ENCODE assay signal across 11 cellular contexts in genomic region chr17:8224891-8225812, GRCh38. TPM values are rescaled to one million over a fixed set of nuclear protein-coding genes. Genes with fewer than 3 reads are reported as not detected.
DNase-seq lines count a peak whose midpoint lies in the region; ATAC-seq, FAIRE-seq and TF ChIP-seq lines count a peak whose summit lies in the region.
"Had no signal": no experiment of that assay in that cellular context is flagged by ENCODE, and none has a peak within 500 bp of the region (broad histone marks: within the 10 kb centered on the region; RNA-seq: fewer than 3 reads in every experiment).

No MANE protein-coding gene starts in this region.

- H4K20me1 ChIP-seq in HepG2 (ENCODE audit: insufficient read depth, low read length) = peaks cover 4% of the 10 kb centered on the region; the same call in 1 of the 2 replicates

- H3K79me2 ChIP-seq in HepG2 (ENCODE audit: insufficient read depth, low read length) = no peaks in the 10 kb centered on the region

- H2AFZ ChIP-seq in HepG2 (ENCODE audit: low read length) = no peak overlapping the region

- H3K4me3 ChIP-seq in HepG2 (replicated peaks in 1 of 3; ENCODE audit: insufficient read depth in 1 of 3, low read depth in 2 of 3, low read length in 3 of 3) = no peak overlapping the region
- H3K4me3 ChIP-seq in right lobe of liver = no peak overlapping the region
- H3K4me3 ChIP-seq in prostate gland = no peak overlapping the region

- no peaks in the 10 kb centered on the region for H3K27me3 Mint-ChIP-seq in activated T-helper 17 cell treated with anti-CD3 and anti-CD28 coated beads, Interleukin-2, amount 50 U/mL, for 72 hours
- H3K27me3 Mint-ChIP-seq in memory B cell = no peaks in the 10 kb centered on the region

- DNase-seq in HepG2 (ENCODE audit: low spot score) (no peak), right lobe of liver (no peak), memory B cell (ENCODE audit: low spot score in 2 of 2) (no peak), prostate gland (ENCODE audit: low spot score) (no peak), GF-D8 (lab: John Stamatoyannopoulos, UW) (no peak), NCI-H146 treated with DMSO at 0.1 percent for 48 hours (lab: John Stamatoyannopoulos, UW; ENCODE audit: unreplicated experiment) (no peak)
- DNase-seq: NCI-H1436 treated with DMSO at 0.1 percent for 48 hours, SHP77 treated with DMSO at 0.1 percent for 48 hours had no signal

- in situ Hi-C loops in HepG2 (cut with HindIII; ENCODE audit: extremely low pct_ligation_motif_present, low pct_unique_long_range_greater_than_20kb) = loop anchor here (5.0 kb wide), 2 partner anchors 38 to 77 kb away; no protein-coding TSS in a partner anchor

- peak overlapping the region; percentile 98 for H3K27ac Mint-ChIP-seq in activated T-helper 17 cell treated with anti-CD3 and anti-CD28 coated beads, Interleukin-2, amount 50 U/mL, for 72 hours
- peak overlapping the region; percentile 100 for H3K27ac Mint-ChIP-seq in memory B cell

- H3K27ac ChIP-seq in HepG2 (ENCODE audit: extremely low read length, insufficient read depth, low read length) = no peak overlapping the region
- H3K27ac ChIP-seq in right lobe of liver = no peak overlapping the region
- no peak overlapping the region for H3K27ac ChIP-seq in prostate gland

- no peak for FAIRE-seq in HepG2 (lab: Jason Lieb, UNC)

- TF ChIP-seq POLR2A in HepG2 (IDR thresholded peaks at IDR 0.05; ENCODE audit: insufficient read depth in 1 of 2, low read depth in 2 of 2, low read length in 2 of 2) (peak in 1 of 2 experiments; percentile 33; a peak in 1 of 4 replicates), right lobe of liver (IDR thresholded peaks at IDR 0.05) (no peak), prostate gland (IDR thresholded peaks at IDR 0.05) (no peak)

- intact Hi-C loops in HepG2 (cut with micrococcal nuclease; ENCODE audit: unreplicated experiment) = loop anchor here (5.0 kb wide), 1 partner anchor 152 kb away; the partner anchor contains the start of gene KRABD2
- intact Hi-C loops in right lobe of liver (cut with DNase I) = no loop called here
- intact Hi-C loops in prostate gland (cut with DNase I) = loop anchor here (5.0 kb wide), 1 partner anchor 72 kb away; the partner anchor contains the start of gene SLC25A35

- peaks cover 3% of the 10 kb centered on the region for H3K9me3 Mint-ChIP-seq in activated T-helper 17 cell treated with anti-CD3 and anti-CD28 coated beads, Interleukin-2, amount 50 U/mL, for 72 hours
- H3K9me3 Mint-ChIP-seq in memory B cell = no peaks in the 10 kb centered on the region

- no peaks in the 10 kb centered on the region; a peak in 1 of 5 replicates for H3K27me3 ChIP-seq in HepG2 (ENCODE audit: control insufficient read depth in 1 of 2, insufficient read depth in 2 of 2, low read length in 2 of 2)
- no peaks in the 10 kb centered on the region for H3K27me3 ChIP-seq in right lobe of liver
- H3K27me3 ChIP-seq in prostate gland (replicated peaks; ENCODE audit: insufficient read depth) = no peaks in the 10 kb centered on the region

- H3K4me2 ChIP-seq in HepG2 (ENCODE audit: low read depth, low read length) = no peak overlapping the region

- no peak for TF ChIP-seq CTCF in HepG2 (CRISPR knock-in tag; IDR thresholded peaks at IDR 0.05)
- no peak for TF ChIP-seq CTCF in right lobe of liver (IDR thresholded peaks at IDR 0.05)
- TF ChIP-seq CTCF in prostate gland (IDR thresholded peaks at IDR 0.05) = no peak

- H3K4me1 ChIP-seq in HepG2 (ENCODE audit: insufficient read depth, low read length) (peaks cover 10% of the 10 kb centered on the region), right lobe of liver (peaks cover 0 to 11% (median 3%) of the 10 kb centered on the region in 4 donors), prostate gland (replicated peaks) (peaks cover 9% of the 10 kb centered on the region)

- ATAC-seq in HepG2 = no peak
- no peak for ATAC-seq in right lobe of liver
- no peak for ATAC-seq in activated T-helper 17 cell treated with anti-CD3 and anti-CD28 coated beads, Interleukin-2, amount 50 U/mL, for 72 hours (replicated peaks)
- ATAC-seq in memory B cell (ENCODE audit: low read depth) = no peak
- ATAC-seq in HG02571 (IDR thresholded peaks at IDR 0.05; ENCODE audit: unreplicated experiment) = no peak
- ATAC-seq: esophagus mucosa had no signal

- H3K4me3 Mint-ChIP-seq in activated T-helper 17 cell treated with anti-CD3 and anti-CD28 coated beads, Interleukin-2, amount 50 U/mL, for 72 hours = peak overlapping the region; percentile 85
- peak overlapping the region; percentile 39 for H3K4me3 Mint-ChIP-seq in memory B cell

- TF ChIP-seq EP300 in HepG2 (IDR thresholded peaks at IDR 0.05; ENCODE audit: low read depth in 2 of 2, low read length in 2 of 2) (no peak), HepG2 (CRISPR knock-in tag; IDR thresholded peaks at IDR 0.05; ENCODE audit: borderline replicate concordance) (no peak)

- peaks cover 15 to 31% of the 10 kb centered on the region in 2 experiments; a peak in 4 of 5 replicates for H3K36me3 ChIP-seq in HepG2 (replicated peaks in 1 of 2; ENCODE audit: control insufficient read depth in 1 of 2, insufficient read depth in 2 of 2, low read length in 2 of 2)
- peaks cover 2 to 27% (median 16%) of the 10 kb centered on the region in 4 donors for H3K36me3 ChIP-seq in right lobe of liver
- peaks cover 9 to 15% of the 10 kb centered on the region in 2 donors for H3K36me3 ChIP-seq in prostate gland

- H3K9ac ChIP-seq in HepG2 (ENCODE audit: insufficient read depth, low read depth, low read length) = no peak overlapping the region

- WGBS in HepG2 (ENCODE audit: low lambda C conversion rate) = 94% methylated on average over 24 of the region's 26 CpGs
- WGBS in right lobe of liver (ENCODE audit: insufficient coverage, low coverage, low lambda C conversion rate, missing lambda C conversion rate) = 86% methylated on average over 17 of the region's 26 CpGs
- WGBS in prostate gland = 91% methylated on average over 26 of the region's 26 CpGs

- POLR2A ChIA-PET in HepG2 (lab: Yijun Ruan, JAX) = interaction anchor here (1.5 to 7.7 kb wide), 5 partner anchors 10 to 70 kb away, joined by 3 to 111 read pairs (median 89); partner anchors contain the start of genes AURKB, BORCS6, CTC1 and PFAS

- no TSS peak for BruUV-seq in HepG2 (replicated peaks; lab: Mats Ljungman, UMichigan)

- peaks cover 73% of the 10 kb centered on the region for H3K36me3 Mint-ChIP-seq in activated T-helper 17 cell treated with anti-CD3 and anti-CD28 coated beads, Interleukin-2, amount 50 U/mL, for 72 hours (ENCODE audit: low read depth)
- peaks cover 27% of the 10 kb centered on the region for H3K36me3 Mint-ChIP-seq in memory B cell

- peaks cover 34% of the 10 kb centered on the region for H3K4me1 Mint-ChIP-seq in activated T-helper 17 cell treated with anti-CD3 and anti-CD28 coated beads, Interleukin-2, amount 50 U/mL, for 72 hours
- H3K4me1 Mint-ChIP-seq in memory B cell = peaks cover 46% of the 10 kb centered on the region

- CTCF ChIA-PET in HepG2 (lab: Yijun Ruan, JAX; ENCODE audit: low intra/inter-chr PET ratio, low total read pairs) = no interaction called here

- no peak for TF ChIP-seq RAD21 in HepG2 (CRISPR knock-in tag; IDR thresholded peaks at IDR 0.05)

- H3K9me3 ChIP-seq in HepG2 (ENCODE audit: low read length) = no peaks in the 10 kb centered on the region
- H3K9me3 ChIP-seq in right lobe of liver = no peaks in the 10 kb centered on the region
- H3K9me3 ChIP-seq in prostate gland = no peaks in the 10 kb centered on the region

RNA-seq across cellular contexts. Expression of gene AURKB, which starts 14.8 kb away (rescaled TPM):
- 67.7 and 75.3 TPM in 2 replicates for total RNA-seq in HepG2 (2016; rRNA removed; fragmentation: Illumina TruSeq; extraction: Trizol)
- 35.3 and 36.5 TPM in 2 replicates for total RNA-seq in HepG2 (2016; cell fraction: cytosol; rRNA removed; fragmentation: Illumina TruSeq; extraction: Trizol; ENCODE audit: low read depth)
- total RNA-seq in HepG2 (2016; cell fraction: insoluble cytoplasmic fraction; rRNA removed; fragmentation: Illumina TruSeq; extraction: Trizol) = 56.7 and 73.3 TPM in 2 replicates
- total RNA-seq in HepG2 (2016; cell fraction: membrane; rRNA removed; fragmentation: Illumina TruSeq; extraction: Trizol) = 32.1 and 37.8 TPM in 2 replicates
- total RNA-seq in HepG2 (2016; cell fraction: nucleus; rRNA removed; fragmentation: Illumina TruSeq; extraction: Trizol) = 41.9 and 49.2 TPM in 2 replicates
- polyA plus RNA-seq in HepG2 (2011; rRNA removed) = 21.8 and 29.5 TPM in 2 replicates
- polyA plus RNA-seq in HepG2 (2011; cell fraction: cytosol; rRNA removed) = 13.9 and 23.3 TPM in 2 replicates
- polyA plus RNA-seq in HepG2 (2011; cell fraction: nucleus; rRNA removed) = 85.7 and 130 TPM in 2 replicates
- 28.3 and 50.5 TPM in 2 replicates for polyA plus RNA-seq in HepG2 (2012)
- 34.3 and 37.3 TPM in 2 replicates for polyA plus RNA-seq in HepG2 (2016; cell fraction: cytosol; fragmentation: Illumina TruSeq; extraction: Trizol; ENCODE audit: low read depth)
- polyA plus RNA-seq in HepG2 (2016; cell fraction: insoluble cytoplasmic fraction; fragmentation: Illumina TruSeq; extraction: Trizol; ENCODE audit: low read depth) = 64.2 and 89.6 TPM in 2 replicates
- 33.8 and 35.0 TPM in 2 replicates for polyA plus RNA-seq in HepG2 (2016; cell fraction: membrane; fragmentation: Illumina TruSeq; extraction: Trizol; ENCODE audit: low read depth)
- 113 and 123 TPM in 2 replicates for polyA plus RNA-seq in HepG2 (2016; cell fraction: nucleus; fragmentation: Illumina TruSeq; extraction: Trizol; ENCODE audit: insufficient read depth, low read depth)
- polyA minus RNA-seq in HepG2 (2011; rRNA and poly(A)+ RNA removed; ENCODE audit: low replicate concordance) = 58.9 and 154 TPM in 2 replicates
- 9.3 and 12.4 TPM in 2 replicates for polyA minus RNA-seq in HepG2 (2011; cell fraction: cytosol; rRNA and poly(A)+ RNA removed)
- polyA minus RNA-seq in HepG2 (2011; cell fraction: nucleus; rRNA and poly(A)+ RNA removed) = 39.9 and 62.1 TPM in 2 replicates
- total RNA-seq in right lobe of liver = 1 to 10 TPM in 4 of 6 experiments, under 1 TPM in 2; 0.26 to 3.9 (median 1.5) TPM
- 100 to 1,000 TPM; 158 to 161 TPM for total RNA-seq in activated T-helper 17 cell treated with anti-CD3 and anti-CD28 coated beads, Interleukin-2, amount 50 U/mL, for 72 hours
- 1 to 10 TPM; 2.1 to 6.6 TPM for total RNA-seq in prostate gland

RNA-seq across cellular contexts. Expression of gene CTC1, which starts 22.7 kb away (rescaled TPM):
- 5.4 and 7.2 TPM in 2 replicates for total RNA-seq in HepG2 (2016; rRNA removed; fragmentation: Illumina TruSeq; extraction: Trizol)
- 1.7 and 2.9 TPM in 2 replicates for total RNA-seq in HepG2 (2016; cell fraction: cytosol; rRNA removed; fragmentation: Illumina TruSeq; extraction: Trizol; ENCODE audit: low read depth)
- total RNA-seq in HepG2 (2016; cell fraction: insoluble cytoplasmic fraction; rRNA removed; fragmentation: Illumina TruSeq; extraction: Trizol) = 4.3 and 7.4 TPM in 2 replicates
- 1.3 and 3.2 TPM in 2 replicates for total RNA-seq in HepG2 (2016; cell fraction: membrane; rRNA removed; fragmentation: Illumina TruSeq; extraction: Trizol)
- 12.4 and 13.3 TPM in 2 replicates for total RNA-seq in HepG2 (2016; cell fraction: nucleus; rRNA removed; fragmentation: Illumina TruSeq; extraction: Trizol)
- 18.9 and 22.0 TPM in 2 replicates for polyA plus RNA-seq in HepG2 (2011; rRNA removed)
- polyA plus RNA-seq in HepG2 (2011; cell fraction: cytosol; rRNA removed) = 4.5 and 5.5 TPM in 2 replicates
- 144 and 158 TPM in 2 replicates for polyA plus RNA-seq in HepG2 (2011; cell fraction: nucleus; rRNA removed)
- 18.5 and 21.5 TPM in 2 replicates for polyA plus RNA-seq in HepG2 (2012)
- 0.61 and 0.67 TPM in 2 replicates for polyA plus RNA-seq in HepG2 (2016; cell fraction: cytosol; fragmentation: Illumina TruSeq; extraction: Trizol; ENCODE audit: low read depth)
- 5.3 and 5.5 TPM in 2 replicates for polyA plus RNA-seq in HepG2 (2016; cell fraction: insoluble cytoplasmic fraction; fragmentation: Illumina TruSeq; extraction: Trizol; ENCODE audit: low read depth)
- 0.97 and 1.4 TPM in 2 replicates for polyA plus RNA-seq in HepG2 (2016; cell fraction: membrane; fragmentation: Illumina TruSeq; extraction: Trizol; ENCODE audit: low read depth)
- polyA plus RNA-seq in HepG2 (2016; cell fraction: nucleus; fragmentation: Illumina TruSeq; extraction: Trizol; ENCODE audit: insufficient read depth, low read depth) = 46.8 and 52.7 TPM in 2 replicates
- 24.4 and 39.3 TPM in 2 replicates for polyA minus RNA-seq in HepG2 (2011; rRNA and poly(A)+ RNA removed; ENCODE audit: low replicate concordance)
- polyA minus RNA-seq in HepG2 (2011; cell fraction: cytosol; rRNA and poly(A)+ RNA removed) = 4.7 and 6.2 TPM in 2 replicates
- polyA minus RNA-seq in HepG2 (2011; cell fraction: nucleus; rRNA and poly(A)+ RNA removed) = 57.3 and 73.7 TPM in 2 replicates
- 10 to 100 TPM in 5 of 6 experiments, 1 to 10 TPM in 1; 8.5 to 29.1 (median 21.1) TPM for total RNA-seq in right lobe of liver
- 10 to 100 TPM; 53.8 to 80.4 TPM for total RNA-seq in activated T-helper 17 cell treated with anti-CD3 and anti-CD28 coated beads, Interleukin-2, amount 50 U/mL, for 72 hours
- total RNA-seq in prostate gland = 10 to 100 TPM; 20.1 to 31.7 TPM

RNA-seq across cellular contexts. Expression of gene PFAS, which starts 23.9 kb away (rescaled TPM):
- total RNA-seq in HepG2 (2016; rRNA removed; fragmentation: Illumina TruSeq; extraction: Trizol) (42.8 and 58.2 TPM in 2 replicates), right lobe of liver (10 to 100 TPM in 5 of 6 experiments, 1 to 10 TPM in 1; 10.0 to 21.0 (median 15.6) TPM), prostate gland (10 to 100 TPM; 17.0 to 29.0 TPM)
- 3.9 and 4.1 TPM in 2 replicates for total RNA-seq in HepG2 (2016; cell fraction: cytosol; rRNA removed; fragmentation: Illumina TruSeq; extraction: Trizol; ENCODE audit: low read depth)
- 36.4 and 46.8 TPM in 2 replicates for total RNA-seq in HepG2 (2016; cell fraction: insoluble cytoplasmic fraction; rRNA removed; fragmentation: Illumina TruSeq; extraction: Trizol)
- total RNA-seq in HepG2 (2016; cell fraction: membrane; rRNA removed; fragmentation: Illumina TruSeq; extraction: Trizol) = 10.3 and 10.7 TPM in 2 replicates
- 39.8 and 46.9 TPM in 2 replicates for total RNA-seq in HepG2 (2016; cell fraction: nucleus; rRNA removed; fragmentation: Illumina TruSeq; extraction: Trizol)
- polyA plus RNA-seq in HepG2 (2011; rRNA removed) = 45.7 and 49.4 TPM in 2 replicates
- polyA plus RNA-seq in HepG2 (2011; cell fraction: cytosol; rRNA removed) = 11.1 and 14.3 TPM in 2 replicates
- polyA plus RNA-seq in HepG2 (2011; cell fraction: nucleus; rRNA removed) = 242 and 334 TPM in 2 replicates
- 27.4 and 34.4 TPM in 2 replicates for polyA plus RNA-seq in HepG2 (2012)
- 1.7 and 1.8 TPM in 2 replicates for polyA plus RNA-seq in HepG2 (2016; cell fraction: cytosol; fragmentation: Illumina TruSeq; extraction: Trizol; ENCODE audit: low read depth)
- polyA plus RNA-seq in HepG2 (2016; cell fraction: insoluble cytoplasmic fraction; fragmentation: Illumina TruSeq; extraction: Trizol; ENCODE audit: low read depth) = 24.1 and 31.4 TPM in 2 replicates
- polyA plus RNA-seq in HepG2 (2016; cell fraction: membrane; fragmentation: Illumina TruSeq; extraction: Trizol; ENCODE audit: low read depth) = 4.5 and 5.1 TPM in 2 replicates
- 118 and 131 TPM in 2 replicates for polyA plus RNA-seq in HepG2 (2016; cell fraction: nucleus; fragmentation: Illumina TruSeq; extraction: Trizol; ENCODE audit: insufficient read depth, low read depth)
- polyA minus RNA-seq in HepG2 (2011; rRNA and poly(A)+ RNA removed; ENCODE audit: low replicate concordance) = 158 and 300 TPM in 2 replicates
- polyA minus RNA-seq in HepG2 (2011; cell fraction: cytosol; rRNA and poly(A)+ RNA removed) = 20.2 and 30.2 TPM in 2 replicates
- 53.2 and 63.2 TPM in 2 replicates for polyA minus RNA-seq in HepG2 (2011; cell fraction: nucleus; rRNA and poly(A)+ RNA removed)
- 100 to 1,000 TPM in 1 of 2 donors, 10 to 100 TPM in 1; 53.9 to 143 TPM for total RNA-seq in activated T-helper 17 cell treated with anti-CD3 and anti-CD28 coated beads, Interleukin-2, amount 50 U/mL, for 72 hours

RNA-seq across cellular contexts. Expression of gene BORCS6, which starts 35.2 kb away (rescaled TPM):
- 5.1 and 5.3 TPM in 2 replicates for total RNA-seq in HepG2 (2016; rRNA removed; fragmentation: Illumina TruSeq; extraction: Trizol)
- 1.3 and 1.4 TPM in 2 replicates for total RNA-seq in HepG2 (2016; cell fraction: cytosol; rRNA removed; fragmentation: Illumina TruSeq; extraction: Trizol; ENCODE audit: low read depth)
- 4.3 and 5.3 TPM in 2 replicates for total RNA-seq in HepG2 (2016; cell fraction: insoluble cytoplasmic fraction; rRNA removed; fragmentation: Illumina TruSeq; extraction: Trizol)
- total RNA-seq in HepG2 (2016; cell fraction: membrane; rRNA removed; fragmentation: Illumina TruSeq; extraction: Trizol) = 3.0 and 3.2 TPM in 2 replicates
- 2.1 and 2.4 TPM in 2 replicates for total RNA-seq in HepG2 (2016; cell fraction: nucleus; rRNA removed; fragmentation: Illumina TruSeq; extraction: Trizol)
- polyA plus RNA-seq in HepG2 (2011; rRNA removed) = 2.0 and 3.2 TPM in 2 replicates
- 3.3 and 3.8 TPM in 2 replicates for polyA plus RNA-seq in HepG2 (2011; cell fraction: cytosol; rRNA removed)
- polyA plus RNA-seq in HepG2 (2011; cell fraction: nucleus; rRNA removed) = 1.8 and 2.1 TPM in 2 replicates
- 2.9 and 3.6 TPM in 2 replicates for polyA plus RNA-seq in HepG2 (2012)
- polyA plus RNA-seq in HepG2 (2016; cell fraction: cytosol; fragmentation: Illumina TruSeq; extraction: Trizol; ENCODE audit: low read depth) = 1.1 TPM in 2 replicates
- polyA plus RNA-seq in HepG2 (2016; cell fraction: insoluble cytoplasmic fraction; fragmentation: Illumina TruSeq; extraction: Trizol; ENCODE audit: low read depth) = 4.1 and 5.6 TPM in 2 replicates
- polyA plus RNA-seq in HepG2 (2016; cell fraction: membrane; fragmentation: Illumina TruSeq; extraction: Trizol; ENCODE audit: low read depth) = 1.5 and 1.8 TPM in 2 replicates
- 2.6 and 2.8 TPM in 2 replicates for polyA plus RNA-seq in HepG2 (2016; cell fraction: nucleus; fragmentation: Illumina TruSeq; extraction: Trizol; ENCODE audit: insufficient read depth, low read depth)
- polyA minus RNA-seq in HepG2 (2011; rRNA and poly(A)+ RNA removed; ENCODE audit: low replicate concordance) = 6.1 and 8.3 TPM in 2 replicates
- polyA minus RNA-seq in HepG2 (2011; cell fraction: cytosol; rRNA and poly(A)+ RNA removed) = 2.1 and 3.3 TPM in 2 replicates
- 1.2 and 1.9 TPM in 2 replicates for polyA minus RNA-seq in HepG2 (2011; cell fraction: nucleus; rRNA and poly(A)+ RNA removed)
- 1 to 10 TPM; 3.1 to 5.3 (median 4.2) TPM for total RNA-seq in right lobe of liver
- total RNA-seq in activated T-helper 17 cell treated with anti-CD3 and anti-CD28 coated beads, Interleukin-2, amount 50 U/mL, for 72 hours = 1 to 10 TPM; 4.7 to 7.0 TPM
- total RNA-seq in prostate gland = 10 to 100 TPM in 1 of 2 donors, 1 to 10 TPM in 1; 9.6 to 19.1 TPM

RNA-seq across cellular contexts. Expression of gene TMEM107, which starts 49.0 kb away (rescaled TPM):
- total RNA-seq in HepG2 (2016; rRNA removed; fragmentation: Illumina TruSeq; extraction: Trizol) (3.8 and 15.3 TPM in 2 replicates), right lobe of liver (1 to 10 TPM; 2.3 to 5.0 (median 3.4) TPM), prostate gland (10 to 100 TPM in 1 of 2 donors, 1 to 10 TPM in 1; 8.6 to 13.9 TPM)
- total RNA-seq in HepG2 (2016; cell fraction: cytosol; rRNA removed; fragmentation: Illumina TruSeq; extraction: Trizol; ENCODE audit: low read depth) = 138 and 159 TPM in 2 replicates
- total RNA-seq in HepG2 (2016; cell fraction: insoluble cytoplasmic fraction; rRNA removed; fragmentation: Illumina TruSeq; extraction: Trizol) = 4.0 and 13.1 TPM in 2 replicates
- 25.0 and 29.6 TPM in 2 replicates for total RNA-seq in HepG2 (2016; cell fraction: membrane; rRNA removed; fragmentation: Illumina TruSeq; extraction: Trizol)
- 18.7 and 21.8 TPM in 2 replicates for total RNA-seq in HepG2 (2016; cell fraction: nucleus; rRNA removed; fragmentation: Illumina TruSeq; extraction: Trizol)
- polyA plus RNA-seq in HepG2 (2011; rRNA removed) = 4.5 and 7.2 TPM in 2 replicates
- polyA plus RNA-seq in HepG2 (2011; cell fraction: cytosol; rRNA removed) = 5.0 and 5.5 TPM in 2 replicates
- 3.9 and 4.3 TPM in 2 replicates for polyA plus RNA-seq in HepG2 (2011; cell fraction: nucleus; rRNA removed)
- polyA plus RNA-seq in HepG2 (2012) = 2.6 and 3.6 TPM in 2 replicates
- 2.4 and 3.4 TPM in 2 replicates for polyA plus RNA-seq in HepG2 (2016; cell fraction: cytosol; fragmentation: Illumina TruSeq; extraction: Trizol; ENCODE audit: low read depth)
- polyA plus RNA-seq in HepG2 (2016; cell fraction: insoluble cytoplasmic fraction; fragmentation: Illumina TruSeq; extraction: Trizol; ENCODE audit: low read depth) = 3.4 and 3.5 TPM in 2 replicates
- 2.1 and 3.3 TPM in 2 replicates for polyA plus RNA-seq in HepG2 (2016; cell fraction: membrane; fragmentation: Illumina TruSeq; extraction: Trizol; ENCODE audit: low read depth)
- 4.5 and 4.6 TPM in 2 replicates for polyA plus RNA-seq in HepG2 (2016; cell fraction: nucleus; fragmentation: Illumina TruSeq; extraction: Trizol; ENCODE audit: insufficient read depth, low read depth)
- 121 and 165 TPM in 2 replicates for polyA minus RNA-seq in HepG2 (2011; rRNA and poly(A)+ RNA removed; ENCODE audit: low replicate concordance)
- polyA minus RNA-seq in HepG2 (2011; cell fraction: cytosol; rRNA and poly(A)+ RNA removed) = 34.2 and 36.5 TPM in 2 replicates
- 79.1 and 96.4 TPM in 2 replicates for polyA minus RNA-seq in HepG2 (2011; cell fraction: nucleus; rRNA and poly(A)+ RNA removed)
- 10 to 100 TPM; 43.3 to 45.3 TPM for total RNA-seq in activated T-helper 17 cell treated with anti-CD3 and anti-CD28 coated beads, Interleukin-2, amount 50 U/mL, for 72 hours

Comparison
In these comparisons a context has a peak if more than half of its experiments do, and no peak if none do; other contexts are left out.
1. RNA of gene AURKB, which starts 14.8 kb away (total RNA-seq): 158 to 161 TPM in activated T-helper 17 cell treated with anti-CD3 and anti-CD28 coated beads, Interleukin-2, amount 50 U/mL, for 72 hours and 32.1 to 75.3 TPM in HepG2; 2.1 to 6.6 TPM in prostate gland and 0.26 to 3.9 TPM in right lobe of liver; every median in the first group is over 4 times any median in the second.
2. intact Hi-C loops: an anchor here in HepG2 (5.0 kb wide) and prostate gland (5.0 kb wide); none called in right lobe of liver.